Comparison of ENCODE assay signal across 23 cellular contexts in the genomic region with DNA sequence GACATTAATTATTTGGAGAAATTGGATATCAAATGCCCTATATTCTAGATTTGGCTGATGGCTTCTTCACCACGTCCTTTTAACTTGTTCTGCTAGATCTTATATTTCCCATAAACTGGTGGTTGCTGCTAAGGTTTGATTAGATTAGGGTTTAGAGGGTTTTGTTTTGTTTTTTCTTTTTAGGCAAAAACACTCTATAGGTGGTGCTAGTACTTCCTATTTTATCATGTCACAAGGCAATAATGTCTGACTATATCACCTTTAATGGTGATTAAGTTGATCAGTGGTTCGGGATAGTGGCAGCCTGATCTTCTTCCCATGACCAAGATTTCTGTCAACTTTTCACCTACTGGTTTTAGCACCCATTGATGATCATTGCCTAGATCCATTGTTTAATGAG.
DNase-seq lines count a peak whose midpoint lies in the region; ATAC-seq, FAIRE-seq and TF ChIP-seq lines count a peak whose summit lies in the region.
"Had no signal": no experiment of that assay in that cellular context is flagged by ENCODE, and none has a peak within 500 bp of the region (broad histone marks: within the 10 kb centered on the region; RNA-seq: fewer than 3 reads in every experiment).

No MANE protein-coding gene starts in this region.

- H3K36me3 Mint-ChIP-seq in activated naive CD4-positive, alpha-beta T cell treated with anti-CD3 and anti-CD28 coated beads, Interleukin-2, amount 50 U/mL, for 24 hours, result no peaks in the 10 kb centered on the region
- H3K36me3 Mint-ChIP-seq in central memory CD8-positive, alpha-beta T cell (ENCODE audit: insufficient read depth), result peaks cover 2% of the 10 kb centered on the region

- H3K4me3 ChIP-seq in dorsolateral prefrontal cortex, result no peak overlapping the region
- H3K4me3 ChIP-seq: ascending aorta, lung, SJCRH30, testis had no signal

- no peak overlapping the region for H3K27ac ChIP-seq in dorsolateral prefrontal cortex
- H3K27ac ChIP-seq: ascending aorta, SJCRH30, testis had no signal

- H3K4me1 Mint-ChIP-seq in activated naive CD4-positive, alpha-beta T cell treated with anti-CD3 and anti-CD28 coated beads, Interleukin-2, amount 50 U/mL, for 24 hours, result peaks cover 70% of the 10 kb centered on the region
- H3K4me1 Mint-ChIP-seq in central memory CD8-positive, alpha-beta T cell, result peaks cover 29% of the 10 kb centered on the region

- TF ChIP-seq CTCF in dorsolateral prefrontal cortex (IDR thresholded peaks at IDR 0.05 in 54 of 56, conservative IDR thresholded peaks at IDR 0.05 in 2 of 56; ENCODE audit: low read depth in 1 of 56, partially characterized antibody in 56 of 56), result no peak

- peak overlapping the region; percentile 86 for H3K27ac Mint-ChIP-seq in activated naive CD4-positive, alpha-beta T cell treated with anti-CD3 and anti-CD28 coated beads, Interleukin-2, amount 50 U/mL, for 24 hours
- H3K27ac Mint-ChIP-seq in central memory CD8-positive, alpha-beta T cell (ENCODE audit: low read depth), result peak overlapping the region; percentile 68

- no peaks in the 10 kb centered on the region for H3K27me3 ChIP-seq in dorsolateral prefrontal cortex
- H3K27me3 ChIP-seq: ascending aorta, SJCRH30, testis had no signal

- peak; percentile 28 for ATAC-seq in central memory CD8-positive, alpha-beta T cell (replicated peaks; ENCODE audit: extremely low read depth, poor library complexity, severe bottlenecking)

- no peaks in the 10 kb centered on the region for H3K27me3 Mint-ChIP-seq in activated naive CD4-positive, alpha-beta T cell treated with anti-CD3 and anti-CD28 coated beads, Interleukin-2, amount 50 U/mL, for 24 hours
- no peaks in the 10 kb centered on the region for H3K27me3 Mint-ChIP-seq in central memory CD8-positive, alpha-beta T cell

- no peaks in the 10 kb centered on the region for H3K9me3 Mint-ChIP-seq in activated naive CD4-positive, alpha-beta T cell treated with anti-CD3 and anti-CD28 coated beads, Interleukin-2, amount 50 U/mL, for 24 hours
- no peaks in the 10 kb centered on the region for H3K9me3 Mint-ChIP-seq in central memory CD8-positive, alpha-beta T cell
- H3K9me3 Mint-ChIP-seq: nephron progenitor cell had no signal

- intact Hi-C loops in dorsolateral prefrontal cortex (cut with DNase I), result no loop called here

- peak; percentile 76 for FAIRE-seq in urothelium cell line (lab: Jason Lieb, UNC)
- FAIRE-seq: endometrium had no signal

- no peak overlapping the region for H3K4me3 Mint-ChIP-seq in activated naive CD4-positive, alpha-beta T cell treated with anti-CD3 and anti-CD28 coated beads, Interleukin-2, amount 50 U/mL, for 24 hours
- no peak overlapping the region for H3K4me3 Mint-ChIP-seq in central memory CD8-positive, alpha-beta T cell
- H3K4me3 Mint-ChIP-seq: nephron progenitor cell had no signal

- no peak for DNase-seq in activated naive CD4-positive, alpha-beta T cell treated with anti-CD3 and anti-CD28 coated beads, Interleukin-2, amount 50 U/mL, for 16 hours
- DNase-seq in OCI-M1 (lab: John Stamatoyannopoulos, UW) (peak; percentile 64), urothelium cell line (ENCODE audit: low spot score) (no peak), amniotic stem cell (lab: John Stamatoyannopoulos, UW) (no peak), dorsolateral prefrontal cortex (no peak), DMS53 (lab: John Stamatoyannopoulos, UW) (no peak)
- DNase-seq in central memory CD8-positive, alpha-beta T cell (ENCODE audit: low spot score in 2 of 2), result no peak
- DNase-seq: activated gamma-delta T cell treated with Interleukin-2 at 50 U/mL for 16 hours; C1 segment of cervical spinal cord; DMS79; H7; islet precursor cell; MV-4-11; NCI-H1930; NCI-H510A; nephron progenitor cell; SJCRH30; stimulated activated CD8-positive, alpha-beta memory T cell treated with anti-CD3 and anti-CD28 coated beads, Interleukin-4, amount 100 ng/mL, for 48 hours; testis had no signal
